17 cellular contexts compared by ENCODE assay signal in the genomic region with DNA sequence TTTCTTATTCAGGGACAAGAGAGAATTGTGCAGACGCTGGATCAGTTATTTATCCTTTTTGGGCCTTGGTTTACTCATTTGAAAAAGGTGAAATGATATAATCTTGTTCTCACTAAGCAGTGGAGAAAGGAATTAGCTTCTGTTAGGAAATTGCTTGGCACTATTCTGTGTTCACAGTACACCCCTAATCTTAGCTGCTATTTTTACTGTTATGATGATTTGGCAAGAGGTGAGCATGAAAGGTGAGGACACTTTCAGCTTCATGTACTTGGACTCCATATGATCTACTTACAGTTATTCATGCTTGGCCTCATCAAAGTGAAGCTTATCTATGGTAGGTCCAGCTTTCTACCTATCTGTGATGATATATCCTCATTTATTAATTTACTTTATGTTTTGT.
"Had no signal": no experiment of that assay in that cellular context is flagged by ENCODE, and none has a peak within 500 bp of the region (broad histone marks: within the 10 kb centered on the region; RNA-seq: fewer than 3 reads in every experiment).

No MANE protein-coding gene starts in this region.

- H3K36me3 ChIP-seq: MG63, SJCRH30 had no signal

- DNase-seq: KBM-7, MG63, NCI-H1092, NCI-H1105 treated with DMSO at 0.1 percent for 48 hours, NCI-H1417 treated with DMSO at 0.1 percent for 48 hours, NCI-H146, NCI-H1694 treated with DMSO at 0.1 percent for 48 hours, NCI-H1930, NCI-H2107, NCI-H2227 treated with DMSO at 0.1 percent for 48 hours, NCI-H524, NCI-H526 treated with DMSO at 0.1 percent for 48 hours, NCI-H748 treated with DMSO at 0.1 percent for 48 hours, RPMI8226, SHP77 treated with DMSO at 0.1 percent for 48 hours, SJCRH30 had no signal

- H3K27ac ChIP-seq: SJCRH30 had no signal

- H3K9me3 ChIP-seq: MG63, SJCRH30 had no signal

- H3K27me3 ChIP-seq: MG63, SJCRH30 had no signal

- H3K4me1 ChIP-seq: SJCRH30 had no signal

- H3K4me3 ChIP-seq: MG63, SJCRH30 had no signal

- ATAC-seq: SK-N-SH treated with all-trans-retinoic acid at 6 μM for 48 hours had no signal
